ENCODE assay signal across 16 cellular contexts in the genomic region with DNA sequence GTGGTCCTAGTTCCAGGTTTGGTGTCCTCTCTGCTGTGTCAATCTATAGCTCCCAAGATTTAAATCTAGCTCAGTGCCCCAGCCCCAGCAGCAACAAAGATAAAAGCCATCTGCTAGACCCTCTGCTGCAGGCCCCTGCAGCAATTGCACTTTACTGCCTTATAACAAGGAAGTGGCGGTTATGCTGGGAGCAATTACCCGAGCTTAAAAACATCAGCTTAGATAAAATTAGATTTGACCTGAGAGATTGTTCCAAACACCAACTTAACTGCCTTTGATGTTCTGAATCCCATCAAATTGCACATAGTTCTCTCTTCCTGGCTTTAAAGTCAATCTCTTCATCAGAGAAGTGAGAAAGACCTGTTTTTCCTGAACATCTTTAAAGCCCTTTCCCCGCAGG.
DNase-seq lines count a peak whose midpoint lies in the region; ATAC-seq, FAIRE-seq and TF ChIP-seq lines count a peak whose summit lies in the region.
"Had no signal": no experiment of that assay in that cellular context is flagged by ENCODE, and none has a peak within 500 bp of the region (broad histone marks: within the 10 kb centered on the region; RNA-seq: fewer than 3 reads in every experiment).

No MANE protein-coding gene starts in this region.

- WGBS in mesendoderm (ENCODE audit: extremely low coverage, insufficient coverage, low lambda C conversion rate), result no CpG with 5 or more reads among the region's 3 CpGs

- no peaks in the 10 kb centered on the region for H3K79me2 ChIP-seq in mesendoderm (ENCODE audit: control insufficient read depth, insufficient read depth, low read length)

- peak; percentile 70 for FAIRE-seq in bronchial epithelial cell (lab: Jason Lieb, UNC)
- FAIRE-seq: GM18507 had no signal

- no peaks in the 10 kb centered on the region for H3K9me3 ChIP-seq in left lung
- no peaks in the 10 kb centered on the region for H3K9me3 ChIP-seq in ascending aorta
- H3K9me3 ChIP-seq: BLaER1 had no signal

- H3K27ac ChIP-seq in C4-2B (peak overlapping the region; percentile 87), mesendoderm (ENCODE audit: low read depth, low read length) (no peak overlapping the region), left lung (no peak overlapping the region), ascending aorta (no peak overlapping the region)
- H3K27ac ChIP-seq: BLaER1, GM23248 had no signal

- H2AK5ac ChIP-seq in mesendoderm (ENCODE audit: low read length), result no peak overlapping the region

- no peak overlapping the region for H4K8ac ChIP-seq in mesendoderm (ENCODE audit: low read depth, low read length)

- no peak overlapping the region for H2BK5ac ChIP-seq in mesendoderm (ENCODE audit: low read length)

- H3K4me2 ChIP-seq in mesendoderm (ENCODE audit: low read length), result no peak overlapping the region
- H3K4me2 ChIP-seq: BLaER1 had no signal

- no peak overlapping the region for H3K18ac ChIP-seq in mesendoderm (ENCODE audit: low read length)

- no peaks in the 10 kb centered on the region for H3K27me3 ChIP-seq in bronchial epithelial cell (ENCODE audit: control insufficient read depth, insufficient read depth, low read length)
- H3K27me3 ChIP-seq in mesendoderm (ENCODE audit: insufficient read depth, low read length, poor library complexity), result no peaks in the 10 kb centered on the region
- H3K27me3 ChIP-seq in left lung, result no peaks in the 10 kb centered on the region
- no peaks in the 10 kb centered on the region for H3K27me3 ChIP-seq in ascending aorta
- H3K27me3 ChIP-seq: BLaER1 had no signal

- intact Hi-C loops in left lung (cut with DNase I), result no loop called here
- intact Hi-C loops in ascending aorta (cut with DNase I), result no loop called here

- H3K4me1 ChIP-seq in mesendoderm (ENCODE audit: control insufficient read depth, low read depth, low read length), result peaks cover 2% of the 10 kb centered on the region
- no peaks in the 10 kb centered on the region for H3K4me1 ChIP-seq in left lung
- H3K4me1 ChIP-seq in ascending aorta, result no peaks in the 10 kb centered on the region

- H4K5ac ChIP-seq in mesendoderm (ENCODE audit: low read length), result no peak overlapping the region

- H3K56ac ChIP-seq in mesendoderm (ENCODE audit: low read length), result no peak overlapping the region

- H3K9ac ChIP-seq in mesendoderm (ENCODE audit: low read length), result no peak overlapping the region
- H3K9ac ChIP-seq: BLaER1, GM23248 had no signal

- H3K36me3 ChIP-seq in bronchial epithelial cell (ENCODE audit: control insufficient read depth, insufficient read depth, low read length) (no peaks in the 10 kb centered on the region), mesendoderm (ENCODE audit: control insufficient read depth, insufficient read depth, low read length) (no peaks in the 10 kb centered on the region), left lung (no peaks in the 10 kb centered on the region), ascending aorta (no peaks in the 10 kb centered on the region)
- H3K36me3 ChIP-seq: BLaER1 had no signal

- H2BK15ac ChIP-seq in mesendoderm (replicated peaks; ENCODE audit: low read depth), result no peak overlapping the region

- no peaks in the 10 kb centered on the region for H3K79me1 ChIP-seq in mesendoderm (ENCODE audit: low read length)

- ATAC-seq in left lung, result no peak

- no peak overlapping the region for H3K4ac ChIP-seq in mesendoderm (ENCODE audit: low read depth, low read length)

- peak; percentile 45 for DNase-seq in LNCaP clone FGC (ENCODE audit: low read depth)
- no peak for DNase-seq in bronchial epithelial cell (ENCODE audit: low read depth)
- DNase-seq in mesendoderm, result peak; percentile 71
- DNase-seq in left lung, result no peak
- no peak for DNase-seq in ascending aorta (ENCODE audit: low spot score in 2 of 2)
- DNase-seq in NCI-H2227 treated with DMSO at 0.1 percent for 48 hours (lab: John Stamatoyannopoulos, UW), result no peak
- DNase-seq: 8988T; AML-193; Calu3; CD4-positive, CD25-positive, alpha-beta regulatory T cell; GF-D8; GM23248; H7 had no signal

- H3K4me3 ChIP-seq in LNCaP clone FGC (ENCODE audit: low read depth, low read length) (no peak overlapping the region), bronchial epithelial cell (ENCODE audit: low read depth, low read length) (no peak overlapping the region), mesendoderm (ENCODE audit: low read length) (no peak overlapping the region), left lung (no peak overlapping the region), ascending aorta (no peak overlapping the region)
- H3K4me3 ChIP-seq: BLaER1, GM23248 had no signal

- TF ChIP-seq CTCF in C4-2B (conservative IDR thresholded peaks at IDR 0.05) (no peak), LNCaP clone FGC (IDR thresholded peaks at IDR 0.05; ENCODE audit: control insufficient read depth, extremely low read depth, insufficient read depth) (no peak), bronchial epithelial cell (IDR thresholded peaks at IDR 0.05; ENCODE audit: insufficient read depth, low read length, severe bottlenecking) (no peak), left lung (IDR thresholded peaks at IDR 0.05) (no peak), ascending aorta (IDR thresholded peaks at IDR 0.05) (no peak)

- H3K23ac ChIP-seq in mesendoderm (ENCODE audit: low read length), result no peak overlapping the region

- no peak overlapping the region for H2BK120ac ChIP-seq in mesendoderm (ENCODE audit: low read depth, low read length)

Comparison
In these comparisons a context has a peak if more than half of its experiments do, and no peak if none do; other contexts are left out.
1. DNase-seq: peak in LNCaP clone FGC (single experiment) and mesendoderm (single experiment); none in bronchial epithelial cell (single experiment), left lung (0 of 2), ascending aorta (0 of 2) and NCI-H2227 treated with DMSO at 0.1 percent for 48 hours (single experiment).